ENCODE assay signal across 9 cellular contexts in the genomic region with DNA sequence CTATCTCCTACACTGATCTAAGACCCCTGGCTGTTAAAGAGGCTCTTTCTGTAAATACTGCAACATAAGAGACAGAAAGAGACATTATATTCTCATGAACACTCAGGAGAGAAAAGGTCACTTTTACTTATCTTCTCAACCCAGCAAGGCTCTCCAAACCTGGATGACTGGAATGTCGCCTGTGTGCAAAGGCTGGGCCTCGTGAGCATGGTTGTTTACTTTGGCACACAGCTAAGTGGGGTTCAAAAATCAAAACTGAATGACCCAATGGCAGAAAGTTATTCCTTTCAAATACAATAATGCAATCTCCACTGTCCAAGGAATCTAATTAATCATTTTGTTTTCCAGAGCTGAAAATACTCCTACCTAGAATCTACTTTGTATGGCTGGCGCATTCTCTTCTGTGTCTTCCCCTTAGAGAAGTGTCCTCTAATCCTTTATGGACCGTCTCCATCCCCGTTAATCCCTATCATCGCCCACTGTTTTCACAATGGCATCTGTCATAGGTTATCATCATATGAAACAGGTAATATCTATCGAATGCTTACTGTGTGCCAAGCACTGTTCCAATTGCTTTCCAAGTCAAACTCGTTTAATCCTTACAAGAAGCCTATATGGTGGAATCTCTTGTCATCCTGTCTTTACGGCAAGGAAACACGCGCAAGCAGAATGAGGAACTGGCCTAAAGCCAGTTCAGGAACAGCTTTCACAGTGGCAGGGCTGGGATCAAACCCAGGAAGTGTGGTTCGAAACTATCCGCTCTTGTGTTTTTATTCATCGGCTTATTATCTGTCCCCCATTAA. TPM values are rescaled to one million over a fixed set of nuclear protein-coding genes. Genes with fewer than 3 reads are reported as not detected.
DNase-seq lines count a peak whose midpoint lies in the region; ATAC-seq lines count a peak whose summit lies in the region.
"Had no signal": no experiment of that assay in that cellular context is flagged by ENCODE, and none has a peak within 500 bp of the region (broad histone marks: within the 10 kb centered on the region; RNA-seq: fewer than 3 reads in every experiment).

No MANE protein-coding gene starts in this region.

- no peaks in the 10 kb centered on the region for H3K9me3 ChIP-seq in thymus (ENCODE audit: control insufficient read depth)

- peak overlapping the region; percentile 70 for H3K4me3 ChIP-seq in thymus (ENCODE audit: low read length)

- H3K27ac Mint-ChIP-seq in activated naive CD4-positive, alpha-beta T cell treated with anti-CD3 and anti-CD28 coated beads, Interleukin-2, amount 10 ng/mL, durations not matched to agents 7 days and 5 days = peak overlapping the region; percentile 6
- H3K27ac Mint-ChIP-seq in activated CD4-positive, alpha-beta memory T cell treated with anti-CD3 and anti-CD28 coated beads, Interleukin-2, amount 10 ng/mL, durations not matched to agents 7 days and 5 days = peak overlapping the region; percentile 74

- no peak overlapping the region for H3K27ac ChIP-seq in thymus (ENCODE audit: low read depth)

- intact Hi-C loops in left colon (cut with DNase I, micrococcal nuclease) = no loop called here
- intact Hi-C loops in cardiac septum (cut with DNase I) = loop anchor here (5.0 kb wide), 1 partner anchor 272 kb away; a partner anchor contains a TSS

- H3K36me3 ChIP-seq in thymus (ENCODE audit: control insufficient read depth, insufficient read depth) = peaks cover 9% of the 10 kb centered on the region

- H3K36me3 Mint-ChIP-seq in activated naive CD4-positive, alpha-beta T cell treated with anti-CD3 and anti-CD28 coated beads, Interleukin-2, amount 10 ng/mL, durations not matched to agents 7 days and 5 days = peaks cover 40% of the 10 kb centered on the region
- H3K36me3 Mint-ChIP-seq in activated CD4-positive, alpha-beta memory T cell treated with anti-CD3 and anti-CD28 coated beads, Interleukin-2, amount 10 ng/mL, durations not matched to agents 7 days and 5 days (ENCODE audit: low read depth) = peaks cover 43% of the 10 kb centered on the region

- POLR2A ChIA-PET in activated CD4-positive, alpha-beta memory T cell treated with anti-CD3 and anti-CD28 coated beads, Interleukin-2, amount 10 ng/mL, durations not matched to agents 7 days and 5 days (lab: Charles Lee) = interaction anchor here (1.0 to 1.5 kb wide), 2 partner anchors 12 to 32 kb away, joined by 3 read pairs; no protein-coding TSS in a partner anchor

- H3K27me3 Mint-ChIP-seq in activated naive CD4-positive, alpha-beta T cell treated with anti-CD3 and anti-CD28 coated beads, Interleukin-2, amount 10 ng/mL, durations not matched to agents 7 days and 5 days = no peaks in the 10 kb centered on the region
- no peaks in the 10 kb centered on the region for H3K27me3 Mint-ChIP-seq in activated CD4-positive, alpha-beta memory T cell treated with anti-CD3 and anti-CD28 coated beads, Interleukin-2, amount 10 ng/mL, durations not matched to agents 7 days and 5 days

- H3K27me3 ChIP-seq in thymus (ENCODE audit: control insufficient read depth, insufficient read depth) = no peaks in the 10 kb centered on the region

- DNase-seq in activated naive CD4-positive, alpha-beta T cell treated with anti-CD3 and anti-CD28 coated beads, Interleukin-2, amount 10 ng/mL, durations not matched to agents 7 days and 5 days = no peak
- no peak for DNase-seq in activated naive CD4-positive, alpha-beta T cell treated with anti-CD3 and anti-CD28 coated beads, Interleukin-2, amount 50 U/mL, for 16 hours
- DNase-seq in activated CD4-positive, alpha-beta memory T cell treated with anti-CD3 and anti-CD28 coated beads, Interleukin-2, amount 10 ng/mL, durations not matched to agents 7 days and 5 days = no peak
- no peak for DNase-seq in left colon
- no peak for DNase-seq in cardiac septum (ENCODE audit: low spot score)
- no peak for DNase-seq in kidney glomerular epithelial cell (lab: John Stamatoyannopoulos, UW)
- DNase-seq: activated CD4-positive, CD25-positive, alpha-beta regulatory T cell had no signal

- peak; percentile 14 for ATAC-seq in left colon
- ATAC-seq in GM19395 (IDR thresholded peaks at IDR 0.05; ENCODE audit: unreplicated experiment) = no peak

- peak overlapping the region; percentile 97 for H3K4me3 Mint-ChIP-seq in activated naive CD4-positive, alpha-beta T cell treated with anti-CD3 and anti-CD28 coated beads, Interleukin-2, amount 10 ng/mL, durations not matched to agents 7 days and 5 days
- peak overlapping the region; percentile 100 for H3K4me3 Mint-ChIP-seq in activated CD4-positive, alpha-beta memory T cell treated with anti-CD3 and anti-CD28 coated beads, Interleukin-2, amount 10 ng/mL, durations not matched to agents 7 days and 5 days

- peaks cover 19% of the 10 kb centered on the region for H3K4me1 ChIP-seq in thymus (ENCODE audit: control insufficient read depth, insufficient read depth, low read length)

- no peaks in the 10 kb centered on the region for H3K9me3 Mint-ChIP-seq in activated naive CD4-positive, alpha-beta T cell treated with anti-CD3 and anti-CD28 coated beads, Interleukin-2, amount 10 ng/mL, durations not matched to agents 7 days and 5 days
- no peaks in the 10 kb centered on the region for H3K9me3 Mint-ChIP-seq in activated CD4-positive, alpha-beta memory T cell treated with anti-CD3 and anti-CD28 coated beads, Interleukin-2, amount 10 ng/mL, durations not matched to agents 7 days and 5 days

- 60% methylated on average over 14 of the region's 14 CpGs for WGBS in thymus

- CTCF ChIA-PET in activated naive CD4-positive, alpha-beta T cell treated with anti-CD3 and anti-CD28 coated beads, Interleukin-2, amount 10 ng/mL, durations not matched to agents 7 days and 5 days (lab: Charles Lee) = no interaction called here
- CTCF ChIA-PET in activated CD4-positive, alpha-beta memory T cell treated with anti-CD3 and anti-CD28 coated beads, Interleukin-2, amount 10 ng/mL, durations not matched to agents 7 days and 5 days (lab: Charles Lee) = interaction anchor here (0.5 kb wide), 1 partner anchor 12 kb away, joined by 3 read pairs; no protein-coding TSS in a partner anchor

- peaks cover 54% of the 10 kb centered on the region for H3K4me1 Mint-ChIP-seq in activated naive CD4-positive, alpha-beta T cell treated with anti-CD3 and anti-CD28 coated beads, Interleukin-2, amount 10 ng/mL, durations not matched to agents 7 days and 5 days
- peaks cover 49% of the 10 kb centered on the region for H3K4me1 Mint-ChIP-seq in activated CD4-positive, alpha-beta memory T cell treated with anti-CD3 and anti-CD28 coated beads, Interleukin-2, amount 10 ng/mL, durations not matched to agents 7 days and 5 days

RNA-seq across cellular contexts. Expression of a gene that starts 1.3 kb away (rescaled TPM):
- total RNA-seq in activated CD4-positive, alpha-beta memory T cell treated with anti-CD3 and anti-CD28 coated beads, Interleukin-2, amount 10 ng/mL, durations not matched to agents 7 days and 5 days = 10 to 100 TPM; 14.3 to 14.9 TPM
- total RNA-seq in left colon (1 to 10 TPM; 3.7 to 4.9 TPM), cardiac septum (2.7 TPM)
- polyA plus RNA-seq in thymus = 2.9 TPM

RNA-seq across cellular contexts. Expression of a gene that starts 32.9 kb away (rescaled TPM):
- 10 to 100 TPM; 95.4 to 97.8 TPM for total RNA-seq in activated CD4-positive, alpha-beta memory T cell treated with anti-CD3 and anti-CD28 coated beads, Interleukin-2, amount 10 ng/mL, durations not matched to agents 7 days and 5 days
- total RNA-seq in left colon (1 to 10 TPM; 1.3 to 1.4 TPM), cardiac septum (0.67 TPM)
- polyA plus RNA-seq in thymus = 11.9 TPM

RNA-seq across cellular contexts. Expression of a gene that starts 44.4 kb away (rescaled TPM):
- 10 to 100 TPM; 32.8 to 35.8 TPM for total RNA-seq in activated CD4-positive, alpha-beta memory T cell treated with anti-CD3 and anti-CD28 coated beads, Interleukin-2, amount 10 ng/mL, durations not matched to agents 7 days and 5 days
- total RNA-seq in left colon (10 to 100 TPM; 15.7 to 18.1 TPM), cardiac septum (6.9 TPM)
- 18.8 TPM for polyA plus RNA-seq in thymus

Comparison
In these comparisons a context has a peak if more than half of its experiments do, and no peak if none do; other contexts are left out.
1. RNA of a gene that starts 32.9 kb away (total RNA-seq): 95.4 to 97.8 TPM in activated CD4-positive, alpha-beta memory T cell treated with anti-CD3 and anti-CD28 coated beads, Interleukin-2, amount 10 ng/mL, durations not matched to agents 7 days and 5 days; 1.3 to 1.4 TPM in left colon and 0.67 TPM in cardiac septum (single experiment); every median in the first group is over 10 times any median in the second.